ENCODE assay signal across 7 cellular contexts in genomic region chr22:50184541-50185383, GRCh38. TPM values are rescaled to one million over a fixed set of nuclear protein-coding genes. Genes with fewer than 3 reads are reported as not detected.
A peak's percentile ranks its signal among the peaks of the same experiment; 100 is the strongest.
DNase-seq lines count a peak whose midpoint lies in the region; TF ChIP-seq lines count a peak whose summit lies in the region.

No MANE protein-coding gene starts in this region.

- peaks cover 5% of the 10 kb centered on the region for H3K27me3 Mint-ChIP-seq in HFFc6 (ENCODE audit: insufficient read depth)
- H3K27me3 Mint-ChIP-seq in activated naive CD8-positive, alpha-beta T cell treated with anti-CD3 and anti-CD28 coated beads for 36 hours, result no peaks in the 10 kb centered on the region

- peaks cover 5% of the 10 kb centered on the region; the same call in 1 of the 2 replicates for H3K36me3 Mint-ChIP-seq in HFFc6 (ENCODE audit: low read depth)
- H3K36me3 Mint-ChIP-seq in activated naive CD8-positive, alpha-beta T cell treated with anti-CD3 and anti-CD28 coated beads for 36 hours, result peaks cover 7% of the 10 kb centered on the region

- peak overlapping the region; percentile 37 to 89 (median 59) for H3K27ac ChIP-seq in stomach

- TF ChIP-seq POLR2A in stomach (IDR thresholded peaks at IDR 0.05), result no peak

- no peak; the same call in 1 of the 2 replicates for TF ChIP-seq CTCF in HFFc6 (IDR thresholded peaks at IDR 0.05)
- TF ChIP-seq CTCF in stomach (IDR thresholded peaks at IDR 0.05), result no peak

- 25 to 42% (median 41%) methylated on average over 39 to 81 of the region's 81 CpGs for WGBS in stomach, 5 donors

- peaks cover 0 to 5% (median 0%) of the 10 kb centered on the region in 4 donors for H3K36me3 ChIP-seq in stomach

- intact Hi-C loops in stomach (cut with DNase I; ENCODE audit: low total_unique reads), result no loop called here

- H3K27ac Mint-ChIP-seq in HFFc6, result peak overlapping the region; percentile 26; the same call in 1 of the 2 replicates
- no peak overlapping the region for H3K27ac Mint-ChIP-seq in activated naive CD8-positive, alpha-beta T cell treated with anti-CD3 and anti-CD28 coated beads for 36 hours

- H3K4me1 ChIP-seq in stomach, result peaks cover 35 to 70% (median 68%) of the 10 kb centered on the region in 4 donors

- no peaks in the 10 kb centered on the region for H3K9me3 Mint-ChIP-seq in HFFc6
- H3K9me3 Mint-ChIP-seq in activated naive CD8-positive, alpha-beta T cell treated with anti-CD3 and anti-CD28 coated beads for 36 hours, result no peaks in the 10 kb centered on the region

- H3K27me3 ChIP-seq in stomach, result peaks cover 0 to 10% (median 0%) of the 10 kb centered on the region in 3 donors

- H3K4me1 Mint-ChIP-seq in HFFc6 (ENCODE audit: low read depth), result peaks cover 12% of the 10 kb centered on the region; the same call in 1 of the 2 replicates
- peaks cover 25% of the 10 kb centered on the region for H3K4me1 Mint-ChIP-seq in activated naive CD8-positive, alpha-beta T cell treated with anti-CD3 and anti-CD28 coated beads for 36 hours

- no peak for DNase-seq in HFFc6
- no peak for DNase-seq in activated naive CD8-positive, alpha-beta T cell treated with anti-CD3 and anti-CD28 coated beads for 36 hours
- DNase-seq in iPS-NIHi11 (ENCODE audit: low spot score), result peak; percentile 65
- DNase-seq in stomach, result no peak
- no peak for DNase-seq in putamen (ENCODE audit: low spot score)
- DNase-seq in NK-92 treated with Interleukin-12 subunit alpha and Interleukin-12 subunit beta, amount 100 ng/mL, for 24 hours (lab: John Stamatoyannopoulos, UW), result no peak
- DNase-seq in islet precursor cell, result no peak

- H3K4me3 Mint-ChIP-seq in HFFc6, result no peak overlapping the region
- H3K4me3 Mint-ChIP-seq in activated naive CD8-positive, alpha-beta T cell treated with anti-CD3 and anti-CD28 coated beads for 36 hours, result peak overlapping the region; percentile 65

- no peak for TF ChIP-seq EP300 in stomach (IDR thresholded peaks at IDR 0.05)

- H3K4me3 ChIP-seq in stomach, result peak overlapping the region; percentile 72 to 90 (median 74)

- no peaks in the 10 kb centered on the region for H3K9me3 ChIP-seq in stomach

RNA-seq across cellular contexts. Expression of gene TRABD, which starts 1.0 kb away (rescaled TPM):
- 10 to 100 TPM; 25.0 to 36.0 (median 27.6) TPM for total RNA-seq in HFFc6 (2021; fragmentation: NEBNext Ultra II Directional; extraction: Animal tissue kit (Norgen Biotek cat#: 25700))
- 10 to 100 TPM; 77.8 to 79.4 TPM for total RNA-seq in activated naive CD8-positive, alpha-beta T cell treated with anti-CD3 and anti-CD28 coated beads for 36 hours
- total RNA-seq in stomach, result 100 to 1,000 TPM in 2 of 5 donors, 10 to 100 TPM in 3; 13.2 to 245 (median 56.7) TPM
- polyA plus RNA-seq in stomach, result 10 to 100 TPM; 41.4 to 46.4 (median 45.5) TPM

RNA-seq across cellular contexts. Expression of gene PANX2, which starts 14.2 kb away (rescaled TPM):
- total RNA-seq in HFFc6 (2021; fragmentation: NEBNext Ultra II Directional; extraction: Animal tissue kit (Norgen Biotek cat#: 25700)), result 1 to 10 TPM; 1.2 to 2.3 (median 1.3) TPM
- 1 to 10 TPM in 1 of 2 experiments, under 1 TPM in 1; 0.66 to 1.0 TPM for total RNA-seq in activated naive CD8-positive, alpha-beta T cell treated with anti-CD3 and anti-CD28 coated beads for 36 hours
- 1 to 10 TPM in 2 of 5 donors, under 1 TPM in 1, not detected in 2; 0.29 to 1.8 (median 1.6) TPM for total RNA-seq in stomach
- 1 to 10 TPM in 1 of 3 donors, under 1 TPM in 1, not detected in 1; 0.25 to 1.1 TPM for polyA plus RNA-seq in stomach

RNA-seq across cellular contexts. Expression of gene SELENOO, which starts 16.0 kb away (rescaled TPM):
- 10 to 100 TPM; 14.4 to 18.0 (median 16.0) TPM for total RNA-seq in HFFc6 (2021; fragmentation: NEBNext Ultra II Directional; extraction: Animal tissue kit (Norgen Biotek cat#: 25700))
- total RNA-seq in activated naive CD8-positive, alpha-beta T cell treated with anti-CD3 and anti-CD28 coated beads for 36 hours, result 10 to 100 TPM; 20.0 to 20.9 TPM
- 100 to 1,000 TPM in 1 of 5 donors, 10 to 100 TPM in 4; 10.1 to 185 (median 57.2) TPM for total RNA-seq in stomach
- 10 to 100 TPM; 30.9 to 37.5 (median 33.1) TPM for polyA plus RNA-seq in stomach
